Comparison of ENCODE assay signal across 8 cellular contexts in genomic region chr14:102949062-102949800, GRCh38. TPM values are rescaled to one million over a fixed set of nuclear protein-coding genes. Genes with fewer than 3 reads are reported as not detected.
A peak's percentile ranks its signal among the peaks of the same experiment; 100 is the strongest.
DNase-seq lines count a peak whose midpoint lies in the region; ATAC-seq and TF ChIP-seq lines count a peak whose summit lies in the region.

No MANE protein-coding gene starts in this region.

- H3K36me3 ChIP-seq in SJSA1, result peaks cover 85% of the 10 kb centered on the region
- H3K36me3 ChIP-seq in fibroblast of lung (ENCODE audit: control insufficient read depth, insufficient read depth, low read length), result peaks cover 51% of the 10 kb centered on the region
- H3K36me3 ChIP-seq in transverse colon, result peaks cover 0 to 65% (median 19%) of the 10 kb centered on the region in 4 donors
- H3K36me3 ChIP-seq in stomach, result peaks cover 80 to 95% (median 94%) of the 10 kb centered on the region in 4 donors
- peaks cover 0 to 90% of the 10 kb centered on the region in 2 donors for H3K36me3 ChIP-seq in vagina

- H3K4me2 ChIP-seq in fibroblast of lung (ENCODE audit: extremely low read depth, insufficient read depth, low read length), result no peak overlapping the region

- DNase-seq in SJSA1 (ENCODE audit: low read depth in 1 of 2, low spot score in 2 of 2), result peak; percentile 36 to 55
- peak in 1 of 2 donors; percentile 22 for DNase-seq in fibroblast of lung (ENCODE audit: low read depth in 2 of 2)
- peak; percentile 48 for DNase-seq in transverse colon
- no peak for DNase-seq in NCI-H524 treated with DMSO at 0.1 percent for 48 hours (lab: John Stamatoyannopoulos, UW)
- no peak for DNase-seq in stomach
- DNase-seq in vagina (ENCODE audit: extremely low spot score in 2 of 2), result no peak

- H3K9me3 ChIP-seq in SJSA1 (replicated peaks) (no peaks in the 10 kb centered on the region), fibroblast of lung (ENCODE audit: control insufficient read depth, insufficient read depth, low read depth, low read length) (no peaks in the 10 kb centered on the region), transverse colon (no peaks in the 10 kb centered on the region), stomach (no peaks in the 10 kb centered on the region), vagina (no peaks in the 10 kb centered on the region)

- H3K4me1 ChIP-seq in SJSA1 (replicated peaks) (peaks cover 47% of the 10 kb centered on the region), fibroblast of lung (ENCODE audit: control insufficient read depth, extremely low read depth, insufficient read depth, low read length) (no peaks in the 10 kb centered on the region), transverse colon (peaks cover 0 to 7% (median 2%) of the 10 kb centered on the region in 4 donors), stomach (peaks cover 15 to 23% (median 18%) of the 10 kb centered on the region in 4 donors), vagina (no peaks in the 10 kb centered on the region)

- H3K79me2 ChIP-seq in fibroblast of lung (ENCODE audit: control insufficient read depth, insufficient read depth, low read length), result no peaks in the 10 kb centered on the region

- H3K9ac ChIP-seq in fibroblast of lung (ENCODE audit: insufficient read depth, low read length), result no peak overlapping the region

- H2AFZ ChIP-seq in fibroblast of lung (ENCODE audit: low read length), result no peak overlapping the region

- WGBS in transverse colon (ENCODE audit: low coverage in 1 of 2), 2 donors, result 77% methylated on average over 28 of the region's 28 CpGs; no CpG with 5 or more reads in 1 of the 2 donors
- 69 to 80% (median 78%) methylated on average over 26 to 28 of the region's 28 CpGs for WGBS in stomach, 5 donors

- H3K27ac ChIP-seq in C4-2B (peak overlapping the region; percentile 57), SJSA1 (peak overlapping the region; percentile 40), fibroblast of lung (ENCODE audit: insufficient read depth, low read length) (peak overlapping the region; percentile 14), transverse colon (peak overlapping the region in 1 of 4 donors; percentile 11), stomach (peak overlapping the region in 1 of 5 donors; percentile 44), vagina (no peak overlapping the region)

- no peaks in the 10 kb centered on the region for H4K20me1 ChIP-seq in fibroblast of lung (ENCODE audit: control insufficient read depth, extremely low read depth, insufficient read depth, low read length)

- peak; percentile 56 for ATAC-seq in GM21529 (IDR thresholded peaks at IDR 0.05; ENCODE audit: unreplicated experiment)

- TF ChIP-seq CTCF in C4-2B (conservative IDR thresholded peaks at IDR 0.05) (no peak), fibroblast of lung (conservative IDR thresholded peaks at IDR 0.05 in 1 of 2, IDR thresholded peaks at IDR 0.05 in 1 of 2; ENCODE audit: low read depth in 1 of 2, low read length in 2 of 2) (no peak), transverse colon (IDR thresholded peaks at IDR 0.05) (no peak), stomach (IDR thresholded peaks at IDR 0.05) (no peak), vagina (IDR thresholded peaks at IDR 0.05) (no peak)

- in situ Hi-C loops in transverse colon (cut with MboI; ENCODE audit: low pct_ligation_motif_present in 1 of 4, low pct_unique_long_range_greater_than_20kb in 1 of 4, low sequenced_read_pairs in 3 of 4), result no loop called here

- H3K4me3 ChIP-seq in SJSA1, result no peak overlapping the region
- H3K4me3 ChIP-seq in fibroblast of lung (replicated peaks in 1 of 4; ENCODE audit: control extremely low read depth in 1 of 4, insufficient read depth in 1 of 4, low read depth in 3 of 4, low read length in 4 of 4), result no peak overlapping the region
- no peak overlapping the region for H3K4me3 ChIP-seq in transverse colon
- no peak overlapping the region for H3K4me3 ChIP-seq in stomach
- no peak overlapping the region for H3K4me3 ChIP-seq in vagina

- TF ChIP-seq POLR2A in transverse colon (IDR thresholded peaks at IDR 0.05), result no peak
- no peak for TF ChIP-seq POLR2A in stomach (IDR thresholded peaks at IDR 0.05)
- no peak for TF ChIP-seq POLR2A in vagina (IDR thresholded peaks at IDR 0.05)

- no peak for TF ChIP-seq EP300 in transverse colon (IDR thresholded peaks at IDR 0.05; ENCODE audit: low read depth)
- TF ChIP-seq EP300 in stomach (IDR thresholded peaks at IDR 0.05), result no peak

- H3K27me3 ChIP-seq in SJSA1 (replicated peaks), result no peaks in the 10 kb centered on the region
- H3K27me3 ChIP-seq in fibroblast of lung (ENCODE audit: control insufficient read depth, insufficient read depth, low read length), result no peaks in the 10 kb centered on the region
- no peaks in the 10 kb centered on the region for H3K27me3 ChIP-seq in transverse colon
- H3K27me3 ChIP-seq in stomach, result no peaks in the 10 kb centered on the region
- no peaks in the 10 kb centered on the region for H3K27me3 ChIP-seq in vagina

- intact Hi-C loops in transverse colon (cut with DNase I; ENCODE audit: low total_unique reads), result no loop called here
- intact Hi-C loops in stomach (cut with DNase I; ENCODE audit: low total_unique reads), result no loop called here
- intact Hi-C loops in vagina (cut with DNase I), result no loop called here

RNA-seq across cellular contexts. Expression of gene AMN, which starts 26.8 kb away (rescaled TPM):
- not detected in 2 replicates for total RNA-seq in SJSA1 (2014; rRNA removed; shearing (Covaris generic))
- total RNA-seq in fibroblast of lung (under 0.01 TPM in 2 replicates), transverse colon (100 to 1,000 TPM; 306 to 597 (median 420) TPM), stomach (100 to 1,000 TPM in 2 of 5 donors, 10 to 100 TPM in 1, 1 to 10 TPM in 2; 1.3 to 781 (median 21.7) TPM), vagina (11.8 TPM)
- polyA plus RNA-seq in fibroblast of lung (not detected in 2 replicates), stomach (10 to 100 TPM in 2 of 3 donors, 1 to 10 TPM in 1; 3.2 to 14.7 (median 12.8) TPM)
- 0.09 TPM in 1 of 2 replicates, not detected in the other for polyA plus RNA-seq in fibroblast of lung (2012)
- not detected in 2 replicates for polyA minus RNA-seq in fibroblast of lung (ENCODE audit: low replicate concordance)

Comparison
In these comparisons a context has a peak if more than half of its experiments do, and no peak if none do; other contexts are left out.
1. DNase-seq: peak in SJSA1 (2 of 2) and transverse colon (single experiment); none in NCI-H524 treated with DMSO at 0.1 percent for 48 hours (single experiment), stomach (single experiment) and vagina (0 of 2).